25 cellular contexts compared by ENCODE assay signal in the genomic region with DNA sequence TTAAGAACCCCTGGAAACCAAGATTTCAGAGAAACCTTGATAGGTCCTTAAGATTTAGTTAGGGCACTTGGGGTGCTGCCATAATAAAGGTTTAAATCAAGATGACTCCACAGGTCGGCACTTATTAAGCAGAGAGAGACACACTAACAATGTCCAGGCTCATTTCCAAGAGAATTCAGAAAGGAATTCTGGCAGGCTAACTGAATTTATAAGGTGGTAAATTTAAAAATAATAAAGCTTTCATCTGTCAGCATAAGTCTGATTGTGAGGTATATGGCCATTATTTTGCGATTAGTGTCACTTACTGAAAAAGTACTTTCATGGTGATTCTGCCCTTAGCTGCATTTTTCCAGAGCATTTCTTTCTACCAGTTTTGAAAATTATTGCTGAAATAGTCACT.
"Had no signal": no experiment of that assay in that cellular context is flagged by ENCODE, and none has a peak within 500 bp of the region (broad histone marks: within the 10 kb centered on the region; RNA-seq: fewer than 3 reads in every experiment).

No MANE protein-coding gene starts in this region.

- ATAC-seq: activated T-helper 17 cell treated with anti-CD3 and anti-CD28 coated beads, Interleukin-2, amount 50 U/mL, for 72 hours; T-cell had no signal

- DNase-seq: activated CD4-positive, alpha-beta memory T cell treated with anti-CD3 and anti-CD28 coated beads for 36 hours; activated CD4-positive, alpha-beta T cell treated with anti-CD3 and anti-CD28 coated beads, Interleukin-2, amount 10 ng/mL, durations not matched to agents 7 days and 5 days; activated CD4-positive, CD25-positive, alpha-beta regulatory T cell; activated CD8-positive, alpha-beta memory T cell treated with anti-CD3 and anti-CD28 coated beads for 24 hours; activated gamma-delta T cell; activated naive CD4-positive, alpha-beta T cell treated with anti-CD3 and anti-CD28 coated beads for 36 hours; activated T-cell treated with anti-CD3 and anti-CD28 coated beads for 4 hours; activated T-cell treated with anti-CD3 and anti-CD28 coated beads, Interleukin-2, amount 50 U/mL, for 48 hours; central memory CD4-positive, alpha-beta T cell; Kasumi-1; KBM-7; NCI-H1092; NCI-H1417; NCI-H1694; NCI-H2029; NCI-H2107; NCI-H2171 treated with DMSO at 0.1 percent for 48 hours; NCI-H345; NCI-H510A; NCI-H526 treated with DMSO at 0.1 percent for 48 hours; NCI-H82; SHP77 treated with DMSO at 0.1 percent for 48 hours; T-cell had no signal

- H3K27ac ChIP-seq: VCaP had no signal
